In the genomic region with DNA sequence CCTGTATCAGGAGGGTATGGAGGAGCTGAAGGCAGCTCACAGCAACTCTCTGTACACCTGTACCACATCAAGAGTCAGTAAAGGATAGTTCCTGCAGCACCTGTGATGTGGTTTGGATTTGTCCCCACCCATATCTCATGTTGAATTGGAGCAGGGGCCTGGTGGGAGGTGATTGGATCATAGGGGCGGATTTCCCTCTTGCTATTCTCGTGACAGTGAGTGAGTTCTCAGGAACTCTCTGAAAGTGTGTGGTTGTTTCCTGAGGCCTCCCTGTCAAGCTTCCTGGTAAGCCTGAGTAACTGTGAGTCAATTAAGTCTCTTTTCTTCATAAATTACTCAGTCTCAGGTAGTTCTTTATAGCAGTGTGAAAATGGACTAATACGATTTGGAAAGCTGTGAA, we compare ENCODE assay signal across 13 cellular contexts. TPM values are rescaled to one million over a fixed set of nuclear protein-coding genes. Genes with fewer than 3 reads are reported as not detected.
DNase-seq lines count a peak whose midpoint lies in the region; ATAC-seq lines count a peak whose summit lies in the region.
"Had no signal": no experiment of that assay in that cellular context is flagged by ENCODE, and none has a peak within 500 bp of the region (broad histone marks: within the 10 kb centered on the region; RNA-seq: fewer than 3 reads in every experiment).

No MANE protein-coding gene starts in this region.

- peak overlapping the region; percentile 81 for H3K27ac Mint-ChIP-seq in activated naive CD8-positive, alpha-beta T cell treated with anti-CD3 and anti-CD28 coated beads, Interleukin-2, amount 50 U/mL, for 24 hours

- peak; percentile 68 for DNase-seq in activated naive CD4-positive, alpha-beta T cell treated with Interleukin-2 at 50 U/mL for 16 hours
- no peak for DNase-seq in activated naive CD4-positive, alpha-beta T cell (lab: John Stamatoyannopoulos, UW)
- DNase-seq in activated naive CD8-positive, alpha-beta T cell treated with anti-CD3 and anti-CD28 coated beads, Interleukin-2, amount 50 U/mL, for 24 hours: peak; percentile 6
- DNase-seq in stimulated activated CD4-positive, alpha-beta T cell treated with anti-CD3 and anti-CD28 coated beads, Interleukin-12 subunit alpha, Interleukin-12 subunit beta, amount 100 ng/mL, for 24 hours (ENCODE audit: low read depth in 2 of 2): peak; percentile 43 to 50
- no peak for DNase-seq in globus pallidus (ENCODE audit: low spot score)
- no peak for DNase-seq in SHP77 treated with DMSO at 0.1 percent for 48 hours (lab: John Stamatoyannopoulos, UW)
- DNase-seq in A172 (ENCODE audit: low spot score): no peak
- DNase-seq: activated gamma-delta T cell treated with Interleukin-2 at 50 U/mL for 16 hours, colonic mucosa, EL, NCI-H1417 treated with DMSO at 0.1 percent for 48 hours, occipital lobe had no signal

- H3K4me1 Mint-ChIP-seq in activated naive CD8-positive, alpha-beta T cell treated with anti-CD3 and anti-CD28 coated beads, Interleukin-2, amount 50 U/mL, for 24 hours: peaks cover 24% of the 10 kb centered on the region

- peak; percentile 88 for ATAC-seq in activated naive CD8-positive, alpha-beta T cell treated with anti-CD3 and anti-CD28 coated beads, Interleukin-2, amount 50 U/mL, for 24 hours
- no peak for ATAC-seq in GM21515 (IDR thresholded peaks at IDR 0.05; ENCODE audit: unreplicated experiment)

- no peaks in the 10 kb centered on the region for H3K27me3 Mint-ChIP-seq in activated naive CD8-positive, alpha-beta T cell treated with anti-CD3 and anti-CD28 coated beads, Interleukin-2, amount 50 U/mL, for 24 hours

- H3K9me3 Mint-ChIP-seq in activated naive CD8-positive, alpha-beta T cell treated with anti-CD3 and anti-CD28 coated beads, Interleukin-2, amount 50 U/mL, for 24 hours: no peaks in the 10 kb centered on the region

- H3K36me3 Mint-ChIP-seq in activated naive CD8-positive, alpha-beta T cell treated with anti-CD3 and anti-CD28 coated beads, Interleukin-2, amount 50 U/mL, for 24 hours (ENCODE audit: low read depth): peaks cover 2% of the 10 kb centered on the region

- peak overlapping the region; percentile 41 for H3K4me3 Mint-ChIP-seq in activated naive CD8-positive, alpha-beta T cell treated with anti-CD3 and anti-CD28 coated beads, Interleukin-2, amount 50 U/mL, for 24 hours

RNA-seq across cellular contexts. Expression of a gene that starts 28.9 kb away (rescaled TPM):
- total RNA-seq in A172 (2014; rRNA removed; shearing (Covaris generic)): 54.2 and 76.9 TPM in 2 replicates

RNA-seq across cellular contexts. Expression of a gene that starts 57.7 kb away (rescaled TPM):
- total RNA-seq in A172 (2014; rRNA removed; shearing (Covaris generic)): 12.3 and 22.9 TPM in 2 replicates

Comparison
In these comparisons a context has a peak if more than half of its experiments do, and no peak if none do; other contexts are left out.
1. DNase-seq: peak in activated naive CD4-positive, alpha-beta T cell treated with Interleukin-2 at 50 U/mL for 16 hours (single experiment), activated naive CD8-positive, alpha-beta T cell treated with anti-CD3 and anti-CD28 coated beads, Interleukin-2, amount 50 U/mL, for 24 hours (single experiment) and stimulated activated CD4-positive, alpha-beta T cell treated with anti-CD3 and anti-CD28 coated beads, Interleukin-12 subunit alpha, Interleukin-12 subunit beta, amount 100 ng/mL, for 24 hours (2 of 2); none in activated naive CD4-positive, alpha-beta T cell (0 of 4), globus pallidus (single experiment), SHP77 treated with DMSO at 0.1 percent for 48 hours (single experiment) and A172 (single experiment).